Comparison of ENCODE assay signal across 22 cellular contexts in genomic region chr18:50138181-50139064, GRCh38. TPM values are rescaled to one million over a fixed set of nuclear protein-coding genes. Genes with fewer than 3 reads are reported as not detected.
"Had no signal": no experiment of that assay in that cellular context is flagged by ENCODE, and none has a peak within 500 bp of the region (broad histone marks: within the 10 kb centered on the region; RNA-seq: fewer than 3 reads in every experiment).

No MANE protein-coding gene starts in this region.

- H3K9me3 ChIP-seq: heart left ventricle, mucosa of descending colon, neutrophil, thyroid gland had no signal

- H3K4me1 ChIP-seq: heart left ventricle had no signal

- DNase-seq: activated CD4-positive, alpha-beta T cell treated with anti-CD3 and anti-CD28 coated beads for 4 hours; activated CD8-positive, alpha-beta memory T cell treated with anti-CD3 and anti-CD28 coated beads, Interleukin-2, amount 50 U/mL, for 4 hours; activated CD8-positive, alpha-beta T cell treated with anti-CD3 and anti-CD28 coated beads, Interleukin-2, amount 10 ng/mL, durations not matched to agents 7 days and 5 days; activated gamma-delta T cell; activated T-cell treated with anti-CD3 and anti-CD28 coated beads, Interleukin-2, amount 50 U/mL, for 48 hours; dorsolateral prefrontal cortex; endodermal cell; heart left ventricle; mucosa of descending colon; naive thymus-derived CD8-positive, alpha-beta T cell; retina; stimulated activated CD4-positive, alpha-beta T cell treated with anti-CD3 and anti-CD28 coated beads, Interleukin-12 subunit alpha, Interleukin-12 subunit beta, amount 100 ng/mL, for 4 hours; T-helper 17 cell; thyroid gland had no signal

- H3K36me3 ChIP-seq: heart left ventricle, neutrophil, thyroid gland had no signal

- H3K27ac ChIP-seq: dorsolateral prefrontal cortex, heart left ventricle, neutrophil, thyroid gland had no signal

- H3K4me3 Mint-ChIP-seq: activated CD8-positive, alpha-beta T cell treated with anti-CD3 and anti-CD28 coated beads, Interleukin-2, amount 10 ng/mL, durations not matched to agents 7 days and 5 days; activated naive CD8-positive, alpha-beta T cell; endodermal cell; memory B cell; naive thymus-derived CD8-positive, alpha-beta T cell; stimulated activated effector memory CD8-positive, alpha-beta T cell treated with anti-CD3 and anti-CD28 coated beads, Interleukin-12 subunit alpha, Interleukin-12 subunit beta, amount 100 ng/mL, for 72 hours; T-helper 17 cell; WTC11 had no signal

- H3K36me3 Mint-ChIP-seq: activated naive CD8-positive, alpha-beta T cell; memory B cell; stimulated activated effector memory CD8-positive, alpha-beta T cell treated with anti-CD3 and anti-CD28 coated beads, Interleukin-12 subunit alpha, Interleukin-12 subunit beta, amount 100 ng/mL, for 72 hours; WTC11 had no signal

- H3K4me3 ChIP-seq: dorsolateral prefrontal cortex, heart left ventricle, mucosa of descending colon, thyroid gland had no signal

- H3K9me3 Mint-ChIP-seq: endodermal cell had no signal

- H3K27me3 ChIP-seq: neutrophil, thyroid gland had no signal

- H3K4me1 Mint-ChIP-seq: memory B cell; naive thymus-derived CD8-positive, alpha-beta T cell; stimulated activated effector memory CD8-positive, alpha-beta T cell treated with anti-CD3 and anti-CD28 coated beads, Interleukin-12 subunit alpha, Interleukin-12 subunit beta, amount 100 ng/mL, for 72 hours; T-helper 17 cell had no signal

- H3K27ac Mint-ChIP-seq: activated CD8-positive, alpha-beta T cell treated with anti-CD3 and anti-CD28 coated beads, Interleukin-2, amount 10 ng/mL, durations not matched to agents 7 days and 5 days; activated naive CD8-positive, alpha-beta T cell; endodermal cell; memory B cell; naive thymus-derived CD8-positive, alpha-beta T cell; stimulated activated effector memory CD8-positive, alpha-beta T cell treated with anti-CD3 and anti-CD28 coated beads, Interleukin-12 subunit alpha, Interleukin-12 subunit beta, amount 100 ng/mL, for 72 hours; T-helper 17 cell; WTC11 had no signal

- FAIRE-seq: bronchial epithelial cell, frontal cortex, urothelium cell line had no signal

RNA-seq across cellular contexts. Expression of gene MYO5B, which starts 56.5 kb away (rescaled TPM):
- total RNA-seq: activated CD8-positive, alpha-beta T cell treated with anti-CD3 and anti-CD28 coated beads, Interleukin-2, amount 10 ng/mL, durations not matched to agents 7 days and 5 days; naive thymus-derived CD8-positive, alpha-beta T cell had no signal
